In genomic region chr20:49910340-49910706, GRCh38 we compare ENCODE assay signal across 17 cellular contexts. TPM values are rescaled to one million over a fixed set of nuclear protein-coding genes. Genes with fewer than 3 reads are reported as not detected.
DNase-seq lines count a peak whose midpoint lies in the region; ATAC-seq and TF ChIP-seq lines count a peak whose summit lies in the region.
"Had no signal": no experiment of that assay in that cellular context is flagged by ENCODE, and none has a peak within 500 bp of the region (broad histone marks: within the 10 kb centered on the region; RNA-seq: fewer than 3 reads in every experiment).

No MANE protein-coding gene starts in this region.

- TF ChIP-seq POLR2A in body of pancreas (IDR thresholded peaks at IDR 0.05) (no peak), prostate gland (IDR thresholded peaks at IDR 0.05) (no peak)

- TF ChIP-seq CTCF in HEK293 (tag by site-specific recombination; IDR thresholded peaks at IDR 0.05), result no peak
- TF ChIP-seq CTCF in body of pancreas (IDR thresholded peaks at IDR 0.05), result no peak
- no peak for TF ChIP-seq CTCF in prostate gland (IDR thresholded peaks at IDR 0.05)
- TF ChIP-seq CTCF in Caco-2 (IDR thresholded peaks at IDR 0.05; ENCODE audit: insufficient read depth in 1 of 2, low read depth in 1 of 2, low read length in 1 of 2, severe bottlenecking in 1 of 2, unreplicated experiment in 1 of 2), result no peak

- ATAC-seq in body of pancreas, result no peak
- ATAC-seq in GM21390 (IDR thresholded peaks at IDR 0.05; ENCODE audit: unreplicated experiment), result no peak
- ATAC-seq: CD8-positive, alpha-beta T cell; T-helper 17 cell had no signal

- H3K9me3 ChIP-seq in HEK293 (ENCODE audit: control insufficient read depth, insufficient read depth, low read depth, low read length) (no peaks in the 10 kb centered on the region), body of pancreas (no peaks in the 10 kb centered on the region), prostate gland (no peaks in the 10 kb centered on the region), Caco-2 (no peaks in the 10 kb centered on the region)

- H3K27me3 Mint-ChIP-seq in Caco-2 (ENCODE audit: insufficient read depth, unreplicated experiment), result no peaks in the 10 kb centered on the region
- H3K27me3 Mint-ChIP-seq: naive B cell, T-helper 17 cell had no signal

- intact Hi-C loops in body of pancreas (cut with DNase I), result no loop called here
- intact Hi-C loops in prostate gland (cut with DNase I), result no loop called here
- intact Hi-C loops in Caco-2 (cut with micrococcal nuclease; ENCODE audit: unreplicated experiment), result no loop called here

- no peak overlapping the region for H3K4me3 Mint-ChIP-seq in Caco-2 (ENCODE audit: unreplicated experiment)
- H3K4me3 Mint-ChIP-seq: CD8-positive, alpha-beta T cell; T-helper 17 cell had no signal

- DNase-seq in body of pancreas, result no peak
- DNase-seq in prostate gland (ENCODE audit: low spot score), result no peak
- DNase-seq in Caco-2, result no peak
- no peak for DNase-seq in stimulated activated CD8-positive, alpha-beta memory T cell treated with anti-CD3 and anti-CD28 coated beads, Interleukin-4, amount 100 ng/mL, for 48 hours
- DNase-seq in NCI-H510A treated with DMSO at 0.1 percent for 48 hours (lab: John Stamatoyannopoulos, UW), result no peak
- DNase-seq: activated CD8-positive, alpha-beta memory T cell treated with anti-CD3 and anti-CD28 coated beads for 24 hours; CD8-positive, alpha-beta T cell; DMS79; naive B cell; NCI-H1436 treated with DMSO at 0.1 percent for 48 hours; NCI-H446 treated with DMSO at 0.1 percent for 48 hours; SHP77 treated with DMSO at 0.1 percent for 48 hours; stimulated activated CD4-positive, alpha-beta T cell treated with anti-CD3 and anti-CD28 coated beads, Interleukin-15, amount 100 ng/mL, for 24 hours; T-helper 17 cell had no signal

- no peak overlapping the region for H3K27ac Mint-ChIP-seq in Caco-2 (ENCODE audit: unreplicated experiment)

- CTCF ChIA-PET in HEK293 (lab: Yijun Ruan, JAX) (interaction anchor here (1.2 kb wide), 1 partner anchor 10 kb away, joined by 3 read pairs; no protein-coding TSS in a partner anchor), Caco-2 (lab: Charles Lee) (interaction anchor here (0.6 to 1.4 kb wide), 5 partner anchors 19 to 525 kb away, joined by 3 to 10 read pairs (median 3); no protein-coding TSS in a partner anchor)

- no TSS peak for BruUV-seq in Caco-2 (replicated peaks; lab: Mats Ljungman, UMichigan)

- peaks cover 54% of the 10 kb centered on the region for H3K36me3 Mint-ChIP-seq in Caco-2 (ENCODE audit: insufficient read depth, unreplicated experiment)

- H3K27ac ChIP-seq in HEK293 (ENCODE audit: extremely low read depth, low read depth, low read length) (no peak overlapping the region), body of pancreas (peak overlapping the region in 3 of 4 donors; percentile 21 to 46 (median 33)), layer of hippocampus (ENCODE audit: low read depth, low read length) (peak overlapping the region; percentile 77), prostate gland (peak overlapping the region; percentile 66 to 82)

- H3K4me1 ChIP-seq in HEK293 (ENCODE audit: control insufficient read depth, insufficient read depth, low read length) (no peaks in the 10 kb centered on the region), body of pancreas (peaks cover 43% of the 10 kb centered on the region), prostate gland (replicated peaks) (peaks cover 22% of the 10 kb centered on the region), Caco-2 (0 out of 2 replicates have a peak, but pooled peaks cover 3% of the 10 kb centered on the region)

- H3K9me3 Mint-ChIP-seq in Caco-2 (ENCODE audit: unreplicated experiment), result no peaks in the 10 kb centered on the region
- H3K9me3 Mint-ChIP-seq: CD8-positive, alpha-beta T cell; naive B cell had no signal

- no peak overlapping the region for H3K4me3 ChIP-seq in HEK293 (ENCODE audit: low read depth, low read length)
- H3K4me3 ChIP-seq in body of pancreas, result no peak overlapping the region
- no peak overlapping the region for H3K4me3 ChIP-seq in prostate gland
- H3K4me3 ChIP-seq in Caco-2 (ENCODE audit: low read depth, low read length), result no peak overlapping the region

- peaks cover 0 to 43% of the 10 kb centered on the region in 2 experiments; a peak in 2 of 3 replicates for H3K36me3 ChIP-seq in HEK293 (ENCODE audit: control insufficient read depth in 2 of 2, insufficient read depth in 1 of 2, low read length in 2 of 2)
- peaks cover 14 to 20% of the 10 kb centered on the region in 2 donors for H3K36me3 ChIP-seq in body of pancreas (replicated peaks in 1 of 2; ENCODE audit: insufficient read depth in 1 of 2, low read depth in 2 of 2)
- peaks cover 0 to 5% of the 10 kb centered on the region in 2 donors for H3K36me3 ChIP-seq in prostate gland
- peaks cover 5% of the 10 kb centered on the region for H3K36me3 ChIP-seq in Caco-2 (ENCODE audit: control insufficient read depth, insufficient read depth, low read length)

- POLR2A ChIA-PET in HEK293 (lab: Yijun Ruan, JAX), result no interaction called here
- POLR2A ChIA-PET in Caco-2 (lab: Charles Lee), result no interaction called here

- H3K27me3 ChIP-seq in body of pancreas, result no peaks in the 10 kb centered on the region
- H3K27me3 ChIP-seq in layer of hippocampus (ENCODE audit: control insufficient read depth, insufficient read depth, low read length), result no peaks in the 10 kb centered on the region
- no peaks in the 10 kb centered on the region for H3K27me3 ChIP-seq in prostate gland (replicated peaks; ENCODE audit: insufficient read depth)
- H3K27me3 ChIP-seq in Caco-2 (replicated peaks; ENCODE audit: control insufficient read depth, insufficient read depth, low read length), result no peaks in the 10 kb centered on the region

- peaks cover 14% of the 10 kb centered on the region for H3K4me1 Mint-ChIP-seq in Caco-2 (ENCODE audit: low read depth, unreplicated experiment)

- 41 to 83% methylated on average over 3 to 4 of the region's 4 CpGs for WGBS in body of pancreas, 2 donors
- WGBS in prostate gland, result 40% methylated on average over 4 of the region's 4 CpGs

TF ChIP-seq in HEK293, 187 proteins besides CTCF, POLR2A, EP300 and RAD21:
- TF ChIP-seq ZNF350 (tag by site-specific recombination; IDR thresholded peaks at IDR 0.05), result no peak
- peak; percentile 32; the same call in 1 of the 2 replicates for TF ChIP-seq ZNF394 (tag by site-specific recombination; IDR thresholded peaks at IDR 0.05; ENCODE audit: borderline replicate concordance)

RNA-seq across cellular contexts. Expression of gene SPATA2, which starts 5.0 kb away (rescaled TPM):
- total RNA-seq in body of pancreas, result 1 to 10 TPM; 3.9 to 7.3 TPM
- 10 to 100 TPM in 1 of 2 donors, 1 to 10 TPM in 1; 9.2 to 15.2 TPM for total RNA-seq in prostate gland
- 29.0 TPM in 2 replicates for total RNA-seq in Caco-2 (2022)

RNA-seq across cellular contexts. Expression of gene RNF114, which starts 25.9 kb away (rescaled TPM):
- total RNA-seq in body of pancreas (100 to 1,000 TPM in 1 of 2 donors, 10 to 100 TPM in 1; 82.0 to 181 TPM), prostate gland (100 to 1,000 TPM; 166 to 239 TPM), Caco-2 (2022) (146 and 154 TPM in 2 replicates)
